In genomic region chr18:61606759-61607158, GRCh38 we compare ENCODE assay signal across 8 cellular contexts.
DNase-seq lines count a peak whose midpoint lies in the region; ATAC-seq and TF ChIP-seq lines count a peak whose summit lies in the region.

No MANE protein-coding gene starts in this region.

- no peaks in the 10 kb centered on the region for H3K4me1 Mint-ChIP-seq in T-helper 17 cell
- H3K4me1 Mint-ChIP-seq in activated naive CD4-positive, alpha-beta T cell treated with anti-CD3 and anti-CD28 coated beads, Interleukin-2, amount 10 ng/mL, durations not matched to agents 7 days and 5 days = no peaks in the 10 kb centered on the region

- ATAC-seq in left lobe of liver (peak; percentile 47), T-helper 17 cell (no peak)

- peak overlapping the region; percentile 57 for H3K4me3 ChIP-seq in AG04449 (ENCODE audit: low read depth, low read length)
- H3K4me3 ChIP-seq in coronary artery = peak overlapping the region; percentile 46

- no peaks in the 10 kb centered on the region for H3K9me3 ChIP-seq in T-helper 17 cell (ENCODE audit: control insufficient read depth, low read length, poor library complexity, severe bottlenecking)

- no peaks in the 10 kb centered on the region for H3K9me3 Mint-ChIP-seq in activated naive CD4-positive, alpha-beta T cell treated with anti-CD3 and anti-CD28 coated beads, Interleukin-2, amount 10 ng/mL, durations not matched to agents 7 days and 5 days

- H3K27me3 Mint-ChIP-seq in T-helper 17 cell = peaks cover 64% of the 10 kb centered on the region
- H3K27me3 Mint-ChIP-seq in activated naive CD4-positive, alpha-beta T cell treated with anti-CD3 and anti-CD28 coated beads, Interleukin-2, amount 10 ng/mL, durations not matched to agents 7 days and 5 days = peaks cover 24% of the 10 kb centered on the region

- DNase-seq in AG04449 (ENCODE audit: low read depth, low spot score) = peak; percentile 71
- peak; percentile 97 for DNase-seq in M059J (ENCODE audit: low read depth)
- DNase-seq in coronary artery (ENCODE audit: low spot score) = no peak
- DNase-seq in left lobe of liver (ENCODE audit: low spot score) = no peak
- no peak for DNase-seq in T-helper 17 cell
- no peak for DNase-seq in NCI-H1694 treated with DMSO at 0.1 percent for 48 hours (lab: John Stamatoyannopoulos, UW)
- DNase-seq in activated naive CD4-positive, alpha-beta T cell treated with anti-CD3 and anti-CD28 coated beads, Interleukin-2, amount 10 ng/mL, durations not matched to agents 7 days and 5 days = no peak
- DNase-seq in NK-92 (lab: John Stamatoyannopoulos, UW; ENCODE audit: unreplicated experiment) = no peak

- H3K4me3 Mint-ChIP-seq in T-helper 17 cell = no peak overlapping the region
- no peak overlapping the region for H3K4me3 Mint-ChIP-seq in activated naive CD4-positive, alpha-beta T cell treated with anti-CD3 and anti-CD28 coated beads, Interleukin-2, amount 10 ng/mL, durations not matched to agents 7 days and 5 days

- POLR2A ChIA-PET in AG04449 (lab: Yijun Ruan, JAX) = interaction anchor here (1.1 to 1.5 kb wide), 2 partner anchors 38 to 345 kb away, joined by 3 to 4 read pairs; no protein-coding TSS in a partner anchor

- H3K27ac Mint-ChIP-seq in T-helper 17 cell = no peak overlapping the region
- H3K27ac Mint-ChIP-seq in activated naive CD4-positive, alpha-beta T cell treated with anti-CD3 and anti-CD28 coated beads, Interleukin-2, amount 10 ng/mL, durations not matched to agents 7 days and 5 days = no peak overlapping the region

- peaks cover 3% of the 10 kb centered on the region for H3K36me3 Mint-ChIP-seq in T-helper 17 cell (ENCODE audit: low read depth)
- H3K36me3 Mint-ChIP-seq in activated naive CD4-positive, alpha-beta T cell treated with anti-CD3 and anti-CD28 coated beads, Interleukin-2, amount 10 ng/mL, durations not matched to agents 7 days and 5 days = no peaks in the 10 kb centered on the region

- H3K27ac ChIP-seq in coronary artery = peak overlapping the region; percentile 41 to 76

- TF ChIP-seq CTCF in AG04449 (IDR thresholded peaks at IDR 0.05; ENCODE audit: insufficient read depth, low read length, missing control alignments) (no peak), coronary artery (IDR thresholded peaks at IDR 0.05) (no peak)

- CTCF ChIA-PET in AG04449 (lab: Yijun Ruan, JAX) = interaction anchor here (0.9 to 4.9 kb wide), 6 partner anchors 10 to 30 kb away, joined by 3 to 39 read pairs (median 4); no protein-coding TSS in a partner anchor
- CTCF ChIA-PET in activated naive CD4-positive, alpha-beta T cell treated with anti-CD3 and anti-CD28 coated beads, Interleukin-2, amount 10 ng/mL, durations not matched to agents 7 days and 5 days (lab: Charles Lee) = no interaction called here

Comparison
In these comparisons a context has a peak if more than half of its experiments do, and no peak if none do; other contexts are left out.
1. DNase-seq: peak in AG04449 (single experiment) and M059J (single experiment); none in coronary artery (single experiment), left lobe of liver (single experiment), T-helper 17 cell (0 of 3), NCI-H1694 treated with DMSO at 0.1 percent for 48 hours (single experiment), activated naive CD4-positive, alpha-beta T cell treated with anti-CD3 and anti-CD28 coated beads, Interleukin-2, amount 10 ng/mL, durations not matched to agents 7 days and 5 days (single experiment) and NK-92 (single experiment).